11 cellular contexts compared by ENCODE assay signal in genomic region chr9:111372297-111372696, GRCh38. TPM values are rescaled to one million over a fixed set of nuclear protein-coding genes. Genes with fewer than 3 reads are reported as not detected.
"Had no signal": no experiment of that assay in that cellular context is flagged by ENCODE, and none has a peak within 500 bp of the region (broad histone marks: within the 10 kb centered on the region; RNA-seq: fewer than 3 reads in every experiment).

No MANE protein-coding gene starts in this region.

- H3K9me3 ChIP-seq: HAP-1 had no signal

- H3K27me3 Mint-ChIP-seq: IgD-negative memory B cell had no signal

- H3K4me1 ChIP-seq: HAP-1 had no signal

- H3K4me1 Mint-ChIP-seq: IgD-negative memory B cell had no signal

- H2AFZ ChIP-seq: GM23248 had no signal

- H3K4me3 Mint-ChIP-seq: HFFc6, IgD-negative memory B cell had no signal

- H3K27ac ChIP-seq: GM23248, HL-60 had no signal

- DNase-seq: GM23248, GOT3, H7, HFFc6, KG1 had no signal

- H3K4me3 ChIP-seq: GM23248, HAP-1 had no signal

- ATAC-seq: HCT116 had no signal

- H3K9me3 Mint-ChIP-seq: HFFc6 had no signal

- H3K27ac Mint-ChIP-seq: HFFc6, IgD-negative memory B cell had no signal

- H3K9ac ChIP-seq: GM23248 had no signal

RNA-seq across cellular contexts. Expression of gene OR2K2, which starts 42.3 kb away (rescaled TPM):
- total RNA-seq: GM23248, H4, H7, HFFc6, HT1080 had no signal
- polyA plus RNA-seq: GM23248, IgD-negative memory B cell had no signal
